9 cellular contexts compared by ENCODE assay signal in genomic region chr14:95460647-95461478, GRCh38. TPM values are rescaled to one million over a fixed set of nuclear protein-coding genes. Genes with fewer than 3 reads are reported as not detected.
DNase-seq lines count a peak whose midpoint lies in the region; ATAC-seq and TF ChIP-seq lines count a peak whose summit lies in the region.
"Had no signal": no experiment of that assay in that cellular context is flagged by ENCODE, and none has a peak within 500 bp of the region (broad histone marks: within the 10 kb centered on the region; RNA-seq: fewer than 3 reads in every experiment).

No MANE protein-coding gene starts in this region.

- H3K4me3 ChIP-seq in HFF-Myc (replicated peaks; ENCODE audit: low read depth, low read length) (no peak overlapping the region), iPS-20b (ENCODE audit: low read length) (peak overlapping the region; percentile 61; the same call in 1 of the 2 replicates)
- H3K4me3 ChIP-seq: GM12878 had no signal

- no peaks in the 10 kb centered on the region for H3K36me3 Mint-ChIP-seq in natural killer cell

- peaks cover 20% of the 10 kb centered on the region for H3K27me3 ChIP-seq in iPS-20b (ENCODE audit: insufficient read depth, low read length)

- H3K4me1 Mint-ChIP-seq in natural killer cell, result peaks cover 10 to 25% of the 10 kb centered on the region in 2 donors

- no peak overlapping the region for H3K27ac Mint-ChIP-seq in natural killer cell

- no peaks in the 10 kb centered on the region for H3K9me3 Mint-ChIP-seq in natural killer cell

- in situ Hi-C loops in ACHN (cut with HindIII; ENCODE audit: low pct_ligation_motif_present, low pct_unique_long_range_greater_than_20kb, low sequenced_read_pairs), result no loop called here
- in situ Hi-C loops in KBM-7 (cut with MboI; ENCODE audit: low pct_unique_long_range_greater_than_20kb, low sequenced_read_pairs), result no loop called here

- DNase-seq in ACHN, result peak; percentile 73
- DNase-seq in HFF-Myc (ENCODE audit: extremely low read depth, low read depth), result peak; percentile 32
- peak in 45 of 49 donors; percentile 25 to 83 (median 62) for DNase-seq in substantia nigra (lab: John Stamatoyannopoulos, UW)
- no peak for DNase-seq in natural killer cell
- no peak for DNase-seq in KBM-7
- DNase-seq in Right ventricle myocardium superior, result no peak

- peak overlapping the region; percentile 28; the same call in 1 of the 2 replicates for H3K9ac ChIP-seq in iPS-20b (ENCODE audit: low read depth, low read length)

- H3K4me3 Mint-ChIP-seq in natural killer cell, result no peak overlapping the region

- no peaks in the 10 kb centered on the region for H3K27me3 Mint-ChIP-seq in natural killer cell (ENCODE audit: low read depth in 2 of 2)

- intact Hi-C loops in natural killer cell (cut with micrococcal nuclease) (no loop called here), Right ventricle myocardium superior (cut with DNase I) (no loop called here)

- no peak overlapping the region for H3K27ac ChIP-seq in iPS-20b (ENCODE audit: low read length)
- H3K27ac ChIP-seq in substantia nigra (ENCODE audit: low read depth, low read length, poor library complexity, severe bottlenecking), result peak overlapping the region; percentile 91

- no peaks in the 10 kb centered on the region for H3K36me3 ChIP-seq in iPS-20b (ENCODE audit: insufficient read depth, low read depth, low read length)

- ATAC-seq in SK-N-SH treated with all-trans-retinoic acid at 6 μM for 48 hours (peak; percentile 88), natural killer cell (no peak), Right ventricle myocardium superior (ENCODE audit: poor library complexity) (no peak)
- ATAC-seq: GM12878 had no signal

- no peak for TF ChIP-seq CTCF in HFF-Myc (IDR thresholded peaks at IDR 0.05; ENCODE audit: low read depth, low read length, missing control alignments)
- no peak for TF ChIP-seq CTCF in natural killer cell (IDR thresholded peaks at IDR 0.05)

- H3K4me1 ChIP-seq in iPS-20b (ENCODE audit: insufficient read depth, low read length), result peaks cover 6% of the 10 kb centered on the region; the same call in 1 of the 2 replicates

- no peaks in the 10 kb centered on the region for H3K9me3 ChIP-seq in iPS-20b (ENCODE audit: insufficient read depth, low read depth, low read length)

TF ChIP-seq in SK-N-SH treated with all-trans-retinoic acid at 6 μM for 48 hours, 23 proteins besides CTCF, POLR2A, EP300 and RAD21:
- no peak for TF ChIP-seq TCF4 (CRISPR knock-in tag; IDR thresholded peaks at IDR 0.05; ENCODE audit: borderline replicate concordance)
- no peak for TF ChIP-seq ZFP3 (CRISPR knock-in tag; IDR thresholded peaks at IDR 0.05)
- TF ChIP-seq ZNF565 (CRISPR knock-in tag; conservative IDR thresholded peaks at IDR 0.05; ENCODE audit: low read depth), result no peak
- no peak for TF ChIP-seq TSHZ2 (CRISPR knock-in tag; IDR thresholded peaks at IDR 0.05)
- no peak for TF ChIP-seq BACH2 (CRISPR knock-in tag; IDR thresholded peaks at IDR 0.05; ENCODE audit: borderline replicate concordance)
- no peak for TF ChIP-seq ISL1 (CRISPR knock-in tag; IDR thresholded peaks at IDR 0.05)
- TF ChIP-seq GLIS3 (CRISPR knock-in tag; IDR thresholded peaks at IDR 0.05), result no peak
- TF ChIP-seq PATZ1 (CRISPR knock-in tag; IDR thresholded peaks at IDR 0.05; ENCODE audit: borderline replicate concordance), result no peak
- no peak for TF ChIP-seq ARNTL (CRISPR knock-in tag; IDR thresholded peaks at IDR 0.05; ENCODE audit: borderline replicate concordance, low read depth)
- no peak for TF ChIP-seq ZNF8 (CRISPR knock-in tag; IDR thresholded peaks at IDR 0.05)
- no peak for TF ChIP-seq RARB (CRISPR knock-in tag; IDR thresholded peaks at IDR 0.05)
- TF ChIP-seq SNAI2 (CRISPR knock-in tag; IDR thresholded peaks at IDR 0.05), result no peak
- no peak for TF ChIP-seq POU6F1 (CRISPR knock-in tag; IDR thresholded peaks at IDR 0.05; ENCODE audit: borderline replicate concordance, low read depth)
- no peak for TF ChIP-seq OSR1 (CRISPR knock-in tag; IDR thresholded peaks at IDR 0.05)
- no peak for TF ChIP-seq ZFP30 (CRISPR knock-in tag; IDR thresholded peaks at IDR 0.05)
- TF ChIP-seq CSDC2 (CRISPR knock-in tag; IDR thresholded peaks at IDR 0.05), result no peak
- TF ChIP-seq CSRNP3 (CRISPR knock-in tag; IDR thresholded peaks at IDR 0.05), result no peak
- TF ChIP-seq ZC3H10 (CRISPR knock-in tag; IDR thresholded peaks at IDR 0.05), result no peak
- no peak for TF ChIP-seq TOX (CRISPR knock-in tag; IDR thresholded peaks at IDR 0.05; ENCODE audit: borderline replicate concordance)
- TF ChIP-seq ESRRG (CRISPR knock-in tag; IDR thresholded peaks at IDR 0.05), result no peak
TF ChIP-seq in SK-N-SH treated with all-trans-retinoic acid at 6 μM for 48 hours: peak in this region for 0.

RNA-seq across cellular contexts. Expression of gene SYNE3, which starts 55.6 kb away (rescaled TPM):
- total RNA-seq in natural killer cell (10 to 100 TPM; 10.6 to 17.3 (median 15.4) TPM), Right ventricle myocardium superior (15.1 TPM)

Comparison
In these comparisons a context has a peak if more than half of its experiments do, and no peak if none do; other contexts are left out.
1. DNase-seq: peak in ACHN (single experiment), HFF-Myc (single experiment) and substantia nigra (45 of 49); none in natural killer cell (single experiment), KBM-7 (single experiment) and Right ventricle myocardium superior (single experiment).